In the genomic region with DNA sequence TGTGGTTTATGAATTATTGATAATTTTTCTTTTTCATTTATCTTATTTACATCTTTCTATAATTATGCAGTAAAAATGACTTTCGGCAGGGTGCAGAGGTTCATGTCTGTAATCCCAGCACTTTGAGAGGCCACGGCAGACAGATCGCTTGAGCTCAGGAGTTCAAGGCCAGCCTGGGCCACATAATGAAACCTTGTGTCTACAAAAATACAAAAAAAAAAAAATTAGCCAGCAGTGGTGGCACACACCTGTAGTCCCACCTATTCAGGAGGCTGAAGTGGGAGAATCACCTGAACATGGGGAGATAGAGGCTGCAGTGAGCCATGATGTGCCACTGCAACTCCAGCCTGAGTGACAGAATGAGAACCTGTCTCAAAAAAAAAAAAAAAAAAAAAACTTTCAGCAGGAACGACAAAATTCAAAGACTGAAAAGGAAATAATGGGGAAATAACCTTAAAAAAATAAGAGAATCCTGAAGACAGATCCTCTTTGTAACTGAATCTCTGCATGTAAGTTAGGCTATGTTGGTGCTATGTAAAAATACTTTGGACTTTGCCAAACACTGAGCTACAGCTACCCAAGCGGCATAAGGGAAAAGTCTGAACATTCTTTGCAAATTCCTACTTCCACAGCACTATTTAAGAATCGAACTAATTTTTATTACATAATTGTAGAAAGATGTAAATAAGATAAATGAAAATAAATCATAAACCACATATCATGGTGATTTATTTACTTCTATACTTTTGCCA, we compare ENCODE assay signal across 8 cellular contexts.
"Had no signal": no experiment of that assay in that cellular context is flagged by ENCODE, and none has a peak within 500 bp of the region (broad histone marks: within the 10 kb centered on the region; RNA-seq: fewer than 3 reads in every experiment).

No MANE protein-coding gene starts in this region.

- H3K4me2 ChIP-seq: GM23338 had no signal

- H3K9me3 Mint-ChIP-seq: GM23338 had no signal

- DNase-seq: H9, HCEC 1CT, IMR-90, KG1 had no signal

- ATAC-seq: GM23338, K562 had no signal

- H3K27ac Mint-ChIP-seq: GM23338, H9 had no signal

- FAIRE-seq: H1, H54, K562 had no signal

- H3K4me3 ChIP-seq: GM23338, K562 had no signal

- H3K4me3 Mint-ChIP-seq: GM23338, H9 had no signal

- H2AFZ ChIP-seq: GM23338 had no signal
